ENCODE assay signal across 1 cellular context in genomic region chr3:129433565-129433964, GRCh38.
TF ChIP-seq lines count a peak whose summit lies in the region.

No MANE protein-coding gene starts in this region.

TF ChIP-seq in HepG2, 621 proteins besides CTCF, POLR2A, EP300 and RAD21:
- 0 out of 2 replicates have a peak, but pooled peaks have one; percentile 34 for TF ChIP-seq RARA (CRISPR knock-in tag; IDR thresholded peaks at IDR 0.05)
- TF ChIP-seq HNF4G (IDR thresholded peaks at IDR 0.05; ENCODE audit: borderline replicate concordance, low read depth, low read length), result 0 out of 2 replicates have a peak, but pooled peaks have one; percentile 14
- TF ChIP-seq HNF4G (CRISPR knock-in tag; IDR thresholded peaks at IDR 0.05; ENCODE audit: borderline replicate concordance, low read depth), result no peak
- TF ChIP-seq NCOR1 (IDR thresholded peaks at IDR 0.05; ENCODE audit: borderline replicate concordance, low read length), result 0 out of 2 replicates have a peak, but pooled peaks have one; percentile 31
- no peak for TF ChIP-seq ZNF205 (CRISPR knock-in tag; IDR thresholded peaks at IDR 0.05)
- peak; percentile 46 for TF ChIP-seq HNF4A (CRISPR knock-in tag; IDR thresholded peaks at IDR 0.05)
